1 cellular context compared by ENCODE assay signal in the genomic region with DNA sequence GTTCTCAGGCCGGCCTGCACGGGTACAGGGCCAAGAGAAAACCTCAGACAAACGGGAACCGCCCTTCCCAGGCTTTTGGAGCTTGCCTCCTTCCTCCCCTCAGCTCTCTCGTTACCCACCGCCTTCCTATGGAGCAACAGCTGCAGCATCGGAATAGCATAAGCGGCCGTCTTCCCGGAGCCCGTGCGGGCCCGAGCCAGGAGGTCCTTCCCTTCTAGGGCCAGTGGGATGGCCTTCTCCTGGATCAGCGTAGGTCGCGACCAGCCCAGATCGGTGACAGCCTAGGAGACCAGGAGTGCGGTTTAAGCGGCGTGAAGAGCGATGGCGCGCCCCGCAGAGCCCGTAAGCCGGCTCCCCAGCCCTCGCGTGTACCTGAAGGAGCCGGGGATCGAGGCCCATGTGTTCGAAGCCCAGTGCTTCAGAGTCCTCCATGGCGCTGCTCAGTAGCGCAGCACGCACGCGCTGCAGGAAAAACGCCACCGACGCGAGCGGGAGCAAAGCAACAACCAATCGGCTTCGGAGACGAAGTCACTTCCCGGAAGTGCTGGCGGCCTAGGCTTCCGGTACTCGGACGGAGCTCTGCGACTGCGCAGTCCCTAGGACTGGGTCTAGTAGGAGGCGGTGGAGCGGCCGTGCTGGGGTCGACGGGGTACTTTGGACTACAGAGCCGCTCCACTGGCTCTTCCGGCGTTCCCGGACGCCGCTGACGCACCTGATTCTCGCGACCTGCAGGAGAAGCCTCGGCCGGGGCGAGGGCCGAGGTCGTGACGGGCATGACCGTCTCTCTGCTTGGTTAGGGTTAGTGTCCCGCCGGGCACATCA.
A peak's percentile ranks its signal among the peaks of the same experiment; 100 is the strongest.
TF ChIP-seq lines count a peak whose summit lies in the region.

A gene with protein sequence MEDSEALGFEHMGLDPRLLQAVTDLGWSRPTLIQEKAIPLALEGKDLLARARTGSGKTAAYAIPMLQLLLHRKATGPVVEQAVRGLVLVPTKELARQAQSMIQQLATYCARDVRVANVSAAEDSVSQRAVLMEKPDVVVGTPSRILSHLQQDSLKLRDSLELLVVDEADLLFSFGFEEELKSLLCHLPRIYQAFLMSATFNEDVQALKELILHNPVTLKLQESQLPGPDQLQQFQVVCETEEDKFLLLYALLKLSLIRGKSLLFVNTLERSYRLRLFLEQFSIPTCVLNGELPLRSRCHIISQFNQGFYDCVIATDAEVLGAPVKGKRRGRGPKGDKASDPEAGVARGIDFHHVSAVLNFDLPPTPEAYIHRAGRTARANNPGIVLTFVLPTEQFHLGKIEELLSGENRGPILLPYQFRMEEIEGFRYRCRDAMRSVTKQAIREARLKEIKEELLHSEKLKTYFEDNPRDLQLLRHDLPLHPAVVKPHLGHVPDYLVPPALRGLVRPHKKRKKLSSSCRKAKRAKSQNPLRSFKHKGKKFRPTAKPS (minus strand): TSS at position 445 of the 822 bp plus-strand sequence. CDS start 13 bp downstream, at position 432.

TF ChIP-seq in K562, 482 proteins besides CTCF, POLR2A, EP300 and RAD21 (continued from another document and continues in another):
- TF ChIP-seq, protein P1, sequence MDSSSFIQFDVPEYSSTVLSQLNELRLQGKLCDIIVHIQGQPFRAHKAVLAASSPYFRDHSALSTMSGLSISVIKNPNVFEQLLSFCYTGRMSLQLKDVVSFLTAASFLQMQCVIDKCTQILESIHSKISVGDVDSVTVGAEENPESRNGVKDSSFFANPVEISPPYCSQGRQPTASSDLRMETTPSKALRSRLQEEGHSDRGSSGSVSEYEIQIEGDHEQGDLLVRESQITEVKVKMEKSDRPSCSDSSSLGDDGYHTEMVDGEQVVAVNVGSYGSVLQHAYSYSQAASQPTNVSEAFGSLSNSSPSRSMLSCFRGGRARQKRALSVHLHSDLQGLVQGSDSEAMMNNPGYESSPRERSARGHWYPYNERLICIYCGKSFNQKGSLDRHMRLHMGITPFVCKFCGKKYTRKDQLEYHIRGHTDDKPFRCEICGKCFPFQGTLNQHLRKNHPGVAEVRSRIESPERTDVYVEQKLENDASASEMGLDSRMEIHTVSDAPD (CRISPR knock-in tag; IDR thresholded peaks at IDR 0.05): no peak
- TF ChIP-seq EP400 (IDR thresholded peaks at IDR 0.05): peak; percentile 99
- TF ChIP-seq NRF1 (conservative IDR thresholded peaks at IDR 0.05 in 1 of 2, IDR thresholded peaks at IDR 0.05 in 1 of 2): peak; percentile 96 to 97
- peak; percentile 74 for TF ChIP-seq TBP (optimal IDR thresholded peaks at IDR 0.05; ENCODE audit: low read depth, low read length)
- TF ChIP-seq, protein P2, sequence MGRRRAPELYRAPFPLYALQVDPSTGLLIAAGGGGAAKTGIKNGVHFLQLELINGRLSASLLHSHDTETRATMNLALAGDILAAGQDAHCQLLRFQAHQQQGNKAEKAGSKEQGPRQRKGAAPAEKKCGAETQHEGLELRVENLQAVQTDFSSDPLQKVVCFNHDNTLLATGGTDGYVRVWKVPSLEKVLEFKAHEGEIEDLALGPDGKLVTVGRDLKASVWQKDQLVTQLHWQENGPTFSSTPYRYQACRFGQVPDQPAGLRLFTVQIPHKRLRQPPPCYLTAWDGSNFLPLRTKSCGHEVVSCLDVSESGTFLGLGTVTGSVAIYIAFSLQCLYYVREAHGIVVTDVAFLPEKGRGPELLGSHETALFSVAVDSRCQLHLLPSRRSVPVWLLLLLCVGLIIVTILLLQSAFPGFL (CRISPR knock-in tag; IDR thresholded peaks at IDR 0.05): no peak
- TF ChIP-seq SREBF2 (CRISPR knock-in tag; IDR thresholded peaks at IDR 0.05): peak; percentile 84; the same call in 1 of the 2 replicates
- peak; percentile 53; the same call in 1 of the 2 replicates for TF ChIP-seq ERF (CRISPR knock-in tag; IDR thresholded peaks at IDR 0.05)
- TF ChIP-seq MTA3 (IDR thresholded peaks at IDR 0.05; ENCODE audit: borderline replicate concordance): peak; percentile 62; the same call in 1 of the 2 replicates
- TF ChIP-seq ZBTB1 (CRISPR knock-in tag; IDR thresholded peaks at IDR 0.05; ENCODE audit: borderline replicate concordance, low read depth): 0 out of 2 replicates have a peak, but pooled peaks have one; percentile 50
- TF ChIP-seq, protein P3, sequence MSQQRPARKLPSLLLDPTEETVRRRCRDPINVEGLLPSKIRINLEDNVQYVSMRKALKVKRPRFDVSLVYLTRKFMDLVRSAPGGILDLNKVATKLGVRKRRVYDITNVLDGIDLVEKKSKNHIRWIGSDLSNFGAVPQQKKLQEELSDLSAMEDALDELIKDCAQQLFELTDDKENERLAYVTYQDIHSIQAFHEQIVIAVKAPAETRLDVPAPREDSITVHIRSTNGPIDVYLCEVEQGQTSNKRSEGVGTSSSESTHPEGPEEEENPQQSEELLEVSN (IDR thresholded peaks at IDR 0.05; ENCODE audit: borderline replicate concordance in 1 of 2, extremely low read depth in 1 of 2, insufficient read depth in 1 of 2, insufficient read length in 1 of 2, low read depth in 1 of 2, low read length in 1 of 2, poor library complexity in 1 of 2, severe bottlenecking in 1 of 2): peak; percentile 96 to 98
- TF ChIP-seq E2F3 (CRISPR knock-in tag; IDR thresholded peaks at IDR 0.05): 0 out of 2 replicates have a peak, but pooled peaks have one; percentile 43
- TF ChIP-seq, protein P4, sequence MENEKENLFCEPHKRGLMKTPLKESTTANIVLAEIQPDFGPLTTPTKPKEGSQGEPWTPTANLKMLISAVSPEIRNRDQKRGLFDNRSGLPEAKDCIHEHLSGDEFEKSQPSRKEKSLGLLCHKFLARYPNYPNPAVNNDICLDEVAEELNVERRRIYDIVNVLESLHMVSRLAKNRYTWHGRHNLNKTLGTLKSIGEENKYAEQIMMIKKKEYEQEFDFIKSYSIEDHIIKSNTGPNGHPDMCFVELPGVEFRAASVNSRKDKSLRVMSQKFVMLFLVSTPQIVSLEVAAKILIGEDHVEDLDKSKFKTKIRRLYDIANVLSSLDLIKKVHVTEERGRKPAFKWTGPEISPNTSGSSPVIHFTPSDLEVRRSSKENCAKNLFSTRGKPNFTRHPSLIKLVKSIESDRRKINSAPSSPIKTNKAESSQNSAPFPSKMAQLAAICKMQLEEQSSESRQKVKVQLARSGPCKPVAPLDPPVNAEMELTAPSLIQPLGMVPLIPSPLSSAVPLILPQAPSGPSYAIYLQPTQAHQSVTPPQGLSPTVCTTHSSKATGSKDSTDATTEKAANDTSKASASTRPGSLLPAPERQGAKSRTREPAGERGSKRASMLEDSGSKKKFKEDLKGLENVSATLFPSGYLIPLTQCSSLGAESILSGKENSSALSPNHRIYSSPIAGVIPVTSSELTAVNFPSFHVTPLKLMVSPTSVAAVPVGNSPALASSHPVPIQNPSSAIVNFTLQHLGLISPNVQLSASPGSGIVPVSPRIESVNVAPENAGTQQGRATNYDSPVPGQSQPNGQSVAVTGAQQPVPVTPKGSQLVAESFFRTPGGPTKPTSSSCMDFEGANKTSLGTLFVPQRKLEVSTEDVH (IDR thresholded peaks at IDR 0.05; ENCODE audit: low read depth, partially characterized antibody): peak; percentile 91
- TF ChIP-seq, protein P5, sequence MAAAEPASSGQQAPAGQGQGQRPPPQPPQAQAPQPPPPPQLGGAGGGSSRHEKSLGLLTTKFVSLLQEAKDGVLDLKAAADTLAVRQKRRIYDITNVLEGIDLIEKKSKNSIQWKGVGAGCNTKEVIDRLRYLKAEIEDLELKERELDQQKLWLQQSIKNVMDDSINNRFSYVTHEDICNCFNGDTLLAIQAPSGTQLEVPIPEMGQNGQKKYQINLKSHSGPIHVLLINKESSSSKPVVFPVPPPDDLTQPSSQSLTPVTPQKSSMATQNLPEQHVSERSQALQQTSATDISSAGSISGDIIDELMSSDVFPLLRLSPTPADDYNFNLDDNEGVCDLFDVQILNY (CRISPR knock-in tag; IDR thresholded peaks at IDR 0.05): no peak
- no peak for TF ChIP-seq GTF2E2 (tag; IDR thresholded peaks at IDR 0.05)
- peak; percentile 87 for TF ChIP-seq ELF2 (CRISPR knock-in tag; IDR thresholded peaks at IDR 0.05)
- peak; percentile 32 for TF ChIP-seq NEUROD1 (IDR thresholded peaks at IDR 0.05; ENCODE audit: borderline replicate concordance, low read depth, low read length, partially characterized antibody)
- peak; percentile 47; the same call in 1 of the 2 replicates for TF ChIP-seq ZKSCAN1 (IDR thresholded peaks at IDR 0.05; ENCODE audit: low read depth, low read length)
- no peak for TF ChIP-seq ZNF175 (CRISPR knock-in tag; IDR thresholded peaks at IDR 0.05; ENCODE audit: low read depth)
- TF ChIP-seq NFXL1 (CRISPR knock-in tag; IDR thresholded peaks at IDR 0.05): no peak
- TF ChIP-seq RB1 (IDR thresholded peaks at IDR 0.05; ENCODE audit: low read depth): peak; percentile 24; the same call in 1 of the 2 replicates
- TF ChIP-seq, protein P6, sequence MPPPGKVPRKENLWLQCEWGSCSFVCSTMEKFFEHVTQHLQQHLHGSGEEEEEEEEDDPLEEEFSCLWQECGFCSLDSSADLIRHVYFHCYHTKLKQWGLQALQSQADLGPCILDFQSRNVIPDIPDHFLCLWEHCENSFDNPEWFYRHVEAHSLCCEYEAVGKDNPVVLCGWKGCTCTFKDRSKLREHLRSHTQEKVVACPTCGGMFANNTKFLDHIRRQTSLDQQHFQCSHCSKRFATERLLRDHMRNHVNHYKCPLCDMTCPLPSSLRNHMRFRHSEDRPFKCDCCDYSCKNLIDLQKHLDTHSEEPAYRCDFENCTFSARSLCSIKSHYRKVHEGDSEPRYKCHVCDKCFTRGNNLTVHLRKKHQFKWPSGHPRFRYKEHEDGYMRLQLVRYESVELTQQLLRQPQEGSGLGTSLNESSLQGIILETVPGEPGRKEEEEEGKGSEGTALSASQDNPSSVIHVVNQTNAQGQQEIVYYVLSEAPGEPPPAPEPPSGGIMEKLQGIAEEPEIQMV (tag; conservative IDR thresholded peaks at IDR 0.05; ENCODE audit: low read depth): peak; percentile 97
- TF ChIP-seq MYNN (IDR thresholded peaks at IDR 0.05): no peak
- TF ChIP-seq MYNN (CRISPR knock-in tag; IDR thresholded peaks at IDR 0.05): no peak
- no peak; the same call in 1 of the 2 replicates for TF ChIP-seq FOXJ2 (tag; IDR thresholded peaks at IDR 0.05)
- TF ChIP-seq RCOR1 (IDR thresholded peaks at IDR 0.05; ENCODE audit: borderline replicate concordance in 1 of 2, low read depth in 2 of 2, low read length in 2 of 2): no peak
- TF ChIP-seq, protein P7, sequence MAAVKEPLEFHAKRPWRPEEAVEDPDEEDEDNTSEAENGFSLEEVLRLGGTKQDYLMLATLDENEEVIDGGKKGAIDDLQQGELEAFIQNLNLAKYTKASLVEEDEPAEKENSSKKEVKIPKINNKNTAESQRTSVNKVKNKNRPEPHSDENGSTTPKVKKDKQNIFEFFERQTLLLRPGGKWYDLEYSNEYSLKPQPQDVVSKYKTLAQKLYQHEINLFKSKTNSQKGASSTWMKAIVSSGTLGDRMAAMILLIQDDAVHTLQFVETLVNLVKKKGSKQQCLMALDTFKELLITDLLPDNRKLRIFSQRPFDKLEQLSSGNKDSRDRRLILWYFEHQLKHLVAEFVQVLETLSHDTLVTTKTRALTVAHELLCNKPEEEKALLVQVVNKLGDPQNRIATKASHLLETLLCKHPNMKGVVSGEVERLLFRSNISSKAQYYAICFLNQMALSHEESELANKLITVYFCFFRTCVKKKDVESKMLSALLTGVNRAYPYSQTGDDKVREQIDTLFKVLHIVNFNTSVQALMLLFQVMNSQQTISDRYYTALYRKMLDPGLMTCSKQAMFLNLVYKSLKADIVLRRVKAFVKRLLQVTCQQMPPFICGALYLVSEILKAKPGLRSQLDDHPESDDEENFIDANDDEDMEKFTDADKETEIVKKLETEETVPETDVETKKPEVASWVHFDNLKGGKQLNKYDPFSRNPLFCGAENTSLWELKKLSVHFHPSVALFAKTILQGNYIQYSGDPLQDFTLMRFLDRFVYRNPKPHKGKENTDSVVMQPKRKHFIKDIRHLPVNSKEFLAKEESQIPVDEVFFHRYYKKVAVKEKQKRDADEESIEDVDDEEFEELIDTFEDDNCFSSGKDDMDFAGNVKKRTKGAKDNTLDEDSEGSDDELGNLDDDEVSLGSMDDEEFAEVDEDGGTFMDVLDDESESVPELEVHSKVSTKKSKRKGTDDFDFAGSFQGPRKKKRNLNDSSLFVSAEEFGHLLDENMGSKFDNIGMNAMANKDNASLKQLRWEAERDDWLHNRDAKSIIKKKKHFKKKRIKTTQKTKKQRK (IDR thresholded peaks at IDR 0.05; ENCODE audit: borderline replicate concordance, low read depth, low read length): 0 out of 2 replicates have a peak, but pooled peaks have one; percentile 15
- peak; percentile 81 for TF ChIP-seq SIN3B (IDR thresholded peaks at IDR 0.05; ENCODE audit: low read depth)
- TF ChIP-seq FOXA3 (CRISPR knock-in tag; conservative IDR thresholded peaks at IDR 0.05 in 1 of 2, IDR thresholded peaks at IDR 0.05 in 1 of 2): peak in 1 of 2 experiments; percentile 76; a peak in 1 of 4 replicates
- TF ChIP-seq, protein P8, sequence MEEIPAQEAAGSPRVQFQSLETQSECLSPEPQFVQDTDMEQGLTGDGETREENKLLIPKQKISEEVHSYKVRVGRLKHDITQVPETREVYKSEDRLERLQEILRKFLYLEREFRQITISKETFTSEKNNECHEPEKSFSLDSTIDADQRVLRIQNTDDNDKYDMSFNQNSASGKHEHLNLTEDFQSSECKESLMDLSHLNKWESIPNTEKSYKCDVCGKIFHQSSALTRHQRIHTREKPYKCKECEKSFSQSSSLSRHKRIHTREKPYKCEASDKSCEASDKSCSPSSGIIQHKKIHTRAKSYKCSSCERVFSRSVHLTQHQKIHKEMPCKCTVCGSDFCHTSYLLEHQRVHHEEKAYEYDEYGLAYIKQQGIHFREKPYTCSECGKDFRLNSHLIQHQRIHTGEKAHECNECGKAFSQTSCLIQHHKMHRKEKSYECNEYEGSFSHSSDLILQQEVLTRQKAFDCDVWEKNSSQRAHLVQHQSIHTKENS (CRISPR knock-in tag; IDR thresholded peaks at IDR 0.05): no peak
- TF ChIP-seq, protein P9, sequence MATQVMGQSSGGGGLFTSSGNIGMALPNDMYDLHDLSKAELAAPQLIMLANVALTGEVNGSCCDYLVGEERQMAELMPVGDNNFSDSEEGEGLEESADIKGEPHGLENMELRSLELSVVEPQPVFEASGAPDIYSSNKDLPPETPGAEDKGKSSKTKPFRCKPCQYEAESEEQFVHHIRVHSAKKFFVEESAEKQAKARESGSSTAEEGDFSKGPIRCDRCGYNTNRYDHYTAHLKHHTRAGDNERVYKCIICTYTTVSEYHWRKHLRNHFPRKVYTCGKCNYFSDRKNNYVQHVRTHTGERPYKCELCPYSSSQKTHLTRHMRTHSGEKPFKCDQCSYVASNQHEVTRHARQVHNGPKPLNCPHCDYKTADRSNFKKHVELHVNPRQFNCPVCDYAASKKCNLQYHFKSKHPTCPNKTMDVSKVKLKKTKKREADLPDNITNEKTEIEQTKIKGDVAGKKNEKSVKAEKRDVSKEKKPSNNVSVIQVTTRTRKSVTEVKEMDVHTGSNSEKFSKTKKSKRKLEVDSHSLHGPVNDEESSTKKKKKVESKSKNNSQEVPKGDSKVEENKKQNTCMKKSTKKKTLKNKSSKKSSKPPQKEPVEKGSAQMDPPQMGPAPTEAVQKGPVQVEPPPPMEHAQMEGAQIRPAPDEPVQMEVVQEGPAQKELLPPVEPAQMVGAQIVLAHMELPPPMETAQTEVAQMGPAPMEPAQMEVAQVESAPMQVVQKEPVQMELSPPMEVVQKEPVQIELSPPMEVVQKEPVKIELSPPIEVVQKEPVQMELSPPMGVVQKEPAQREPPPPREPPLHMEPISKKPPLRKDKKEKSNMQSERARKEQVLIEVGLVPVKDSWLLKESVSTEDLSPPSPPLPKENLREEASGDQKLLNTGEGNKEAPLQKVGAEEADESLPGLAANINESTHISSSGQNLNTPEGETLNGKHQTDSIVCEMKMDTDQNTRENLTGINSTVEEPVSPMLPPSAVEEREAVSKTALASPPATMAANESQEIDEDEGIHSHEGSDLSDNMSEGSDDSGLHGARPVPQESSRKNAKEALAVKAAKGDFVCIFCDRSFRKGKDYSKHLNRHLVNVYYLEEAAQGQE (CRISPR knock-in tag; IDR thresholded peaks at IDR 0.05; ENCODE audit: low read depth): peak; percentile 46; the same call in 1 of the 2 replicates
- TF ChIP-seq BRD4 (IDR thresholded peaks at IDR 0.05): peak; percentile 64; the same call in 1 of the 2 replicates
- TF ChIP-seq GATAD2B (IDR thresholded peaks at IDR 0.05; ENCODE audit: borderline replicate concordance): peak; percentile 59; the same call in 1 of the 2 replicates
- TF ChIP-seq NR2F6 (CRISPR knock-in tag; IDR thresholded peaks at IDR 0.05): no peak
- TF ChIP-seq PML (IDR thresholded peaks at IDR 0.05; ENCODE audit: low read length): peak; percentile 73
